Comparison of ENCODE assay signal across 25 cellular contexts in the genomic region with DNA sequence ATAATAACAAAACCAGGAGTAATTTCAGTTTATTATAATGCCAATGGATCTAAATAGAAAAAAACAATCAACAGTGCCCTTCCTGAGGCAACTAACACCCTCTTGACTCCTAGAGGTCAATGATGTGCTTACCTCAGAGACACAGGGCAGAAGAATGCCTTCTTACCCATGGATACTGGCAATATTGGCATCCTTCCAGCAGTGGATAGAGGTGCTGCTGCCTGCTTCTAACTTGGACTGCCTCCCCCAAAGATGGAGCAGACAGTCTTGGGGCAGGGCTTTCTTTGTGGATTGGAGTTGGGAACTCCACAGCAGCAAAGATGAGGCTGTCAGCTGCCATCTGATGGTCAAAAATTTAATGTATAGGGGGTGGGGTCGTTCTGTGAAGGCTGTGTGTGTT.
"Had no signal": no experiment of that assay in that cellular context is flagged by ENCODE, and none has a peak within 500 bp of the region (broad histone marks: within the 10 kb centered on the region; RNA-seq: fewer than 3 reads in every experiment).

No MANE protein-coding gene starts in this region.

- DNase-seq: activated CD4-positive, alpha-beta T cell treated with anti-CD3 and anti-CD28 coated beads, Interleukin-2, amount 50 U/mL, for 4 hours; activated effector memory CD4-positive, alpha-beta T cell treated with anti-CD3 and anti-CD28 coated beads, Interleukin-2, amount 50 U/mL, for 16 hours; activated T-cell treated with anti-CD3 and anti-CD28 coated beads, Interleukin-2, amount 50 U/mL, for 72 hours; adrenal gland; cerebellar nuclear complex; effector CD8-positive, alpha-beta T cell; heart left ventricle; immature natural killer cell; kidney glomerular epithelial cell; left ventricle myocardium inferior; mucosa of descending colon; naive B cell; stimulated activated CD8-positive, alpha-beta memory T cell treated with anti-CD3 and anti-CD28 coated beads, Interleukin-4, amount 100 ng/mL, for 48 hours; stimulated activated naive CD4-positive, alpha-beta T cell; uterus; WERI-Rb-1 had no signal

- FAIRE-seq: astrocyte, bronchial epithelial cell had no signal

- ATAC-seq: activated T-cell treated with anti-CD3 and anti-CD28 coated beads, Interleukin-2, amount 50 U/mL, for 72 hours; esophagus mucosa; gastroesophageal sphincter; heart left ventricle; mucosa of descending colon had no signal

- H3K27me3 Mint-ChIP-seq: activated naive CD4-positive, alpha-beta T cell treated with anti-CD3 and anti-CD28 coated beads, Interleukin-2, amount 50 U/mL, for 24 hours; memory B cell; naive B cell; progenitor cell of endocrine pancreas had no signal

- H3K27ac ChIP-seq: adrenal gland, gastroesophageal sphincter, heart left ventricle, left ventricle myocardium inferior, tibial nerve, uterus, WERI-Rb-1 had no signal

- H3K27ac Mint-ChIP-seq: activated naive CD4-positive, alpha-beta T cell treated with anti-CD3 and anti-CD28 coated beads, Interleukin-2, amount 50 U/mL, for 24 hours; activated T-cell treated with anti-CD3 and anti-CD28 coated beads, Interleukin-2, amount 50 U/mL, for 72 hours; immature natural killer cell; memory B cell; progenitor cell of endocrine pancreas had no signal

- H3K9me3 ChIP-seq: adrenal gland, left ventricle myocardium inferior, mucosa of descending colon, uterus had no signal

- H3K4me1 ChIP-seq: adrenal gland, gastroesophageal sphincter, heart left ventricle, left ventricle myocardium inferior, tibial nerve, uterus had no signal

- H3K4me1 Mint-ChIP-seq: memory B cell, neural crest cell had no signal

- H3K4me3 Mint-ChIP-seq: activated naive CD4-positive, alpha-beta T cell treated with anti-CD3 and anti-CD28 coated beads, Interleukin-2, amount 50 U/mL, for 24 hours; activated T-cell treated with anti-CD3 and anti-CD28 coated beads, Interleukin-2, amount 50 U/mL, for 72 hours; immature natural killer cell; memory B cell; naive B cell; neural crest cell had no signal

- H3K9me3 Mint-ChIP-seq: activated naive CD4-positive, alpha-beta T cell treated with anti-CD3 and anti-CD28 coated beads, Interleukin-2, amount 50 U/mL, for 24 hours; activated T-cell treated with anti-CD3 and anti-CD28 coated beads, Interleukin-2, amount 50 U/mL, for 72 hours; neural crest cell had no signal

- H3K4me3 ChIP-seq: adrenal gland, gastroesophageal sphincter, heart left ventricle, left ventricle myocardium inferior, mucosa of descending colon, tibial nerve, uterus had no signal

- H3K36me3 ChIP-seq: adrenal gland, WERI-Rb-1 had no signal

- H3K27me3 ChIP-seq: adrenal gland, gastroesophageal sphincter, heart left ventricle, tibial nerve, uterus had no signal
